Comparison of ENCODE assay signal across 8 cellular contexts in the genomic region with DNA sequence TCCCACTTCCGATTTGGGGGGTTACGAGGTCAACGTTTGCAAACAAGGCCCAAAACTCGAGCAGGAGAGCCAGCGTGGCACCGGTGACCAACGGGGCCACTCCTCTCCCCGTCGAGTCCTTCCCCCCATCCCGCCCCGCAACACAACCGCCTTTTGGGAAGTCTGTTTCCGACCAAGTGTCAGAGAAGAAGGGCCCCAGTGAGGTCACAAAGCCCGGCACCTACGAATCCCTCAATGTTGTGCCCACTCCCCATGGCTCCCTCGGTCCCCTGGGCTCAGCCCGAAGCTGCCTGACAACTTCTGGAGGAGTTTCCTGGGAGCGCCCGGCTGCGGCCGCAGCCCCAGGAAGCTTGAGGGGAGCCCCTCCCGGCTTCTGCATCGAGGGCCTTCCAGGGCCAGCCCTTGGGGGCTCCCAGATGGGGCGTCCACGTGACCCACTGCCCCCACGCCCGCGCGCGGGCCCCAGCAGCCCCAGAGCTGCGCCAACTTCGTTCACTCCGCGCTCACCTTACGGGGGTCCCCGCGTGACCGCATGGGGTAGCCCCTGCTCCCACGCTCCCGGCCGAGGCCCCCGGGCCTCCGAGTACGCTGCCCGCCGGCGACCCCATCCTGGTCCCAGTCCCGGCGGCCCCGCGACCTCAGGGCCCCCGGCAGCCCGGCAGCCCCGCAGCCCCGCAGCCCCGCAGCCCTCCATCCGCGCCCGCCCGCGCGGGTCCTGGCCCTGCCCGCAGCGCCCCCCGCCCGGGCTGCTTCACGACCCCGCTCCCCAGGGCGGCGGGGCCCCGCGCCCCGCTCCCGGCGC. TPM values are rescaled to one million over a fixed set of nuclear protein-coding genes. Genes with fewer than 3 reads are reported as not detected.
A peak's percentile ranks its signal among the peaks of the same experiment; 100 is the strongest.
DNase-seq lines count a peak whose midpoint lies in the region; ATAC-seq and TF ChIP-seq lines count a peak whose summit lies in the region.

No MANE protein-coding gene starts in this region.

- H3K27me3 ChIP-seq in GM23248 (replicated peaks; ENCODE audit: insufficient read depth) (no peaks in the 10 kb centered on the region), lower lobe of right lung (ENCODE audit: low read depth) (no peaks in the 10 kb centered on the region), thoracic aorta (replicated peaks; ENCODE audit: insufficient read depth) (no peaks in the 10 kb centered on the region)

- 1% methylated on average over 26 to 49 of the region's 75 CpGs for WGBS in GM23248 (ENCODE audit: low coverage in 1 of 2, low lambda C conversion rate in 2 of 2, missing lambda C conversion rate in 2 of 2), 2 experiments

- H2AFZ ChIP-seq in GM23248: peak overlapping the region; percentile 78

- in situ Hi-C loops in GM23248 (cut with MboI): no loop called here

- H3K4me1 ChIP-seq in GM23248 (ENCODE audit: insufficient read depth) (peaks cover 11% of the 10 kb centered on the region; the same call in 1 of the 2 replicates), lower lobe of right lung (peaks cover 35% of the 10 kb centered on the region), thoracic aorta (ENCODE audit: control insufficient read depth in 1 of 2, low read depth in 2 of 2) (peaks cover 9 to 37% of the 10 kb centered on the region in 2 donors)

- H3K27ac ChIP-seq in GM23248: peak overlapping the region; percentile 91
- H3K27ac ChIP-seq in cingulate gyrus (ENCODE audit: low read depth, low read length): peak overlapping the region; percentile 94
- peak overlapping the region; percentile 76 for H3K27ac ChIP-seq in lower lobe of right lung
- peak overlapping the region; percentile 55 to 74 for H3K27ac ChIP-seq in thoracic aorta

- peak overlapping the region; percentile 99 for H3K9ac ChIP-seq in GM23248

- no peaks in the 10 kb centered on the region for H3K9me3 ChIP-seq in GM23248 (ENCODE audit: low read depth)
- no peaks in the 10 kb centered on the region for H3K9me3 ChIP-seq in lower lobe of right lung
- no peaks in the 10 kb centered on the region for H3K9me3 ChIP-seq in thoracic aorta

- peak; percentile 21 for TF ChIP-seq CTCF in lower lobe of right lung (IDR thresholded peaks at IDR 0.05)
- no peak for TF ChIP-seq CTCF in thoracic aorta (IDR thresholded peaks at IDR 0.05)

- peak; percentile 47 for DNase-seq in ELR (ENCODE audit: low read depth)
- peak; percentile 72 for DNase-seq in GM23248
- DNase-seq in OCI-M1 (lab: John Stamatoyannopoulos, UW): peak; percentile 48
- DNase-seq in lower lobe of right lung: no peak
- no peak for DNase-seq in thoracic aorta (ENCODE audit: low spot score)
- DNase-seq in germinal center (ENCODE audit: low spot score): no peak

- H3F3A ChIP-seq in GM23248 (ENCODE audit: insufficient read depth): no peaks in the 10 kb centered on the region

- H3K79me2 ChIP-seq in GM23248 (ENCODE audit: insufficient read depth): peaks cover 58% of the 10 kb centered on the region

- intact Hi-C loops in lower lobe of right lung (cut with DNase I): no loop called here

- peak overlapping the region; percentile 99 for H3K4me3 ChIP-seq in GM23248
- peak overlapping the region; percentile 77 for H3K4me3 ChIP-seq in lower lobe of right lung
- peak overlapping the region; percentile 94 for H3K4me3 ChIP-seq in thoracic aorta

- no peaks in the 10 kb centered on the region for H4K20me1 ChIP-seq in GM23248 (ENCODE audit: insufficient read depth)

- H3K4me2 ChIP-seq in GM23248 (ENCODE audit: unreplicated experiment): peak overlapping the region; percentile 100

- peak; percentile 1 to 18 for ATAC-seq in lower lobe of right lung
- ATAC-seq in thoracic aorta (ENCODE audit: insufficient number of reproducible peaks, low FRiP score, low read depth): no peak
- no peak for ATAC-seq in HG03159 (IDR thresholded peaks at IDR 0.05; ENCODE audit: unreplicated experiment)

- no peaks in the 10 kb centered on the region for H3K36me3 ChIP-seq in GM23248 (ENCODE audit: low read depth)
- H3K36me3 ChIP-seq in lower lobe of right lung: peaks cover 10% of the 10 kb centered on the region
- H3K36me3 ChIP-seq in thoracic aorta: peaks cover 6% of the 10 kb centered on the region

- no peaks in the 10 kb centered on the region for H3K9me2 ChIP-seq in GM23248 (ENCODE audit: insufficient read depth)

RNA-seq across cellular contexts. Expression of a gene that starts 1.1 kb away (rescaled TPM):
- total RNA-seq in GM23248 (2014; rRNA removed; shearing (Covaris generic)): 425 and 481 TPM in 2 replicates
- polyA plus RNA-seq in GM23248 (2016; fragmentation: Nextera tagmentation; extraction: Ambion mirVana): 91.0 and 95.0 TPM in 2 replicates
- total RNA-seq in lower lobe of right lung (83.5 TPM), thoracic aorta (100 to 1,000 TPM; 107 to 130 TPM)

RNA-seq across cellular contexts. Expression of a gene that starts 37.3 kb away (rescaled TPM):
- 3.7 and 7.5 TPM in 2 replicates for total RNA-seq in GM23248 (2014; rRNA removed; shearing (Covaris generic))
- 21.3 and 22.9 TPM in 2 replicates for polyA plus RNA-seq in GM23248 (2016; fragmentation: Nextera tagmentation; extraction: Ambion mirVana)
- total RNA-seq in lower lobe of right lung (12.7 TPM), thoracic aorta (10 to 100 TPM in 1 of 2 donors, 1 to 10 TPM in 1; 9.9 to 17.2 TPM)

RNA-seq across cellular contexts. Expression of a gene that starts 37.6 kb away (rescaled TPM):
- 26.6 and 51.6 TPM in 2 replicates for total RNA-seq in GM23248 (2014; rRNA removed; shearing (Covaris generic))
- polyA plus RNA-seq in GM23248 (2016; fragmentation: Nextera tagmentation; extraction: Ambion mirVana): 11.3 and 18.0 TPM in 2 replicates
- total RNA-seq in lower lobe of right lung: 21.8 TPM
- total RNA-seq in thoracic aorta: 10 to 100 TPM in 1 of 2 donors, 1 to 10 TPM in 1; 7.6 to 44.0 TPM

Comparison
In these comparisons a context has a peak if more than half of its experiments do, and no peak if none do; other contexts are left out.
1. DNase-seq: peak in ELR (single experiment), GM23248 (single experiment) and OCI-M1 (single experiment); none in lower lobe of right lung (single experiment), thoracic aorta (single experiment) and germinal center (single experiment).
2. ATAC-seq: peak in lower lobe of right lung (2 of 2); none in thoracic aorta (single experiment) and HG03159 (single experiment).
3. Peak in every context shown above with its lines, with median percentiles within 50 percentile points of each other: H3K27ac ChIP-seq and H3K4me3 ChIP-seq.